Comparison of ENCODE assay signal across 1 cellular context in genomic region chr2:85089464-85090072, GRCh38.
TF ChIP-seq lines count a peak whose summit lies in the region.

No MANE protein-coding gene starts in this region.

TF ChIP-seq in H1, 55 proteins besides CTCF, POLR2A, EP300 and RAD21:
- TF ChIP-seq, protein P1, sequence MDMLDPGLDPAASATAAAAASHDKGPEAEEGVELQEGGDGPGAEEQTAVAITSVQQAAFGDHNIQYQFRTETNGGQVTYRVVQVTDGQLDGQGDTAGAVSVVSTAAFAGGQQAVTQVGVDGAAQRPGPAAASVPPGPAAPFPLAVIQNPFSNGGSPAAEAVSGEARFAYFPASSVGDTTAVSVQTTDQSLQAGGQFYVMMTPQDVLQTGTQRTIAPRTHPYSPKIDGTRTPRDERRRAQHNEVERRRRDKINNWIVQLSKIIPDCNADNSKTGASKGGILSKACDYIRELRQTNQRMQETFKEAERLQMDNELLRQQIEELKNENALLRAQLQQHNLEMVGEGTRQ (IDR thresholded peaks at IDR 0.05; ENCODE audit: low read length): no peak
- TF ChIP-seq CHD2 (IDR thresholded peaks at IDR 0.05; ENCODE audit: low read length) (no peak), GTF2F1 (IDR thresholded peaks at IDR 0.05; ENCODE audit: borderline replicate concordance, low read depth, low read length) (no peak), CTBP2 (IDR thresholded peaks at IDR 0.05; ENCODE audit: borderline replicate concordance, insufficient read depth, insufficient read length, low read length) (no peak), TCF12 (IDR thresholded peaks at IDR 0.05; ENCODE audit: low read depth, low read length) (no peak), CREB1 (IDR thresholded peaks at IDR 0.05) (no peak), KDM5A (IDR thresholded peaks at IDR 0.05; ENCODE audit: low read length) (no peak), HDAC2 (IDR thresholded peaks at IDR 0.05; ENCODE audit: borderline replicate concordance in 1 of 2, low read depth in 2 of 2, low read length in 2 of 2) (no peak), CHD1 (IDR thresholded peaks at IDR 0.05; ENCODE audit: low read depth, low read length) (no peak), KDM4A (IDR thresholded peaks at IDR 0.05; ENCODE audit: low read depth, low read length, severe bottlenecking) (no peak), POLR2AphosphoS5 (IDR thresholded peaks at IDR 0.05; ENCODE audit: low read depth, low read length) (no peak), CBX8 (IDR thresholded peaks at IDR 0.05; ENCODE audit: borderline replicate concordance, low read depth, low read length) (no peak), TAF1 (IDR thresholded peaks at IDR 0.05; ENCODE audit: low read depth, low read length) (no peak), MAX (IDR thresholded peaks at IDR 0.05) (no peak), SAP30 (IDR thresholded peaks at IDR 0.05; ENCODE audit: insufficient read depth, insufficient replicate concordance, low read length) (no peak)
